ENCODE assay signal across 1 cellular context in the genomic region with DNA sequence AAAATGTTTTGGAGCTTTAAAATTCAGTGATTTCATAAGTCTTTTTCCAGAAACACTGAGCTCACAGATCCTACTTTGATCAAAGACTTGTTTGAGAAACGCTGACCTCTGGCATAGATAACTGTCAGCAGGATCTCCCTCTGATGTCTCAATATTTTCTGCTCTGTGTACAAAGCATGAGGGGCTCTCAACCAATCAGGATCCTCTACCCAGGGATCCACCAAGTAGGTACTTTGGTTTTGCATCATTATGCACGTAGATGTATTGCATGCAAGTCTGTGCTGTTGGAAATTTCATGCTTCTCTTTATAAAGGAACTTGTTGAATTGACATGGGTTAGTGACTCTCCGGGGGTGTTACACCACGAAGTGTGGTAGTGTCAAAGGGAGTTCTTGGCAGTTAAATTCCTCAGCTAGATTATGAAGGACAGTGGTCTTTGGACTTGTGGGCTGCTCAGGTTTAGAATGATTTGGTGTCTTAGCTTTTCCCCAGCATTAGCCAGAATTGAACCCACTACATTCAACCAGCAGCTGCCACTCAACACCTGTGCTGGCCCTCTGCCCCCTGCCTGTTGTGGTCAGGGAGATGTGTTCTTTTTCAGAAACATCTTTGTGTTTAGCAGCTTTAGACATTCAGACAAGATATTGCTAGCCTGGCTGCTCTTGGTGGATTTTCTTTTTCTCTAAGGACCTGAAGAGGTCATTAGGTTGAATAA.
TF ChIP-seq lines count a peak whose summit lies in the region.

No MANE protein-coding gene starts in this region.

TF ChIP-seq in HepG2, 621 proteins besides CTCF, POLR2A, EP300 and RAD21 (continued from another document and continues in another):
- TF ChIP-seq, protein P1, sequence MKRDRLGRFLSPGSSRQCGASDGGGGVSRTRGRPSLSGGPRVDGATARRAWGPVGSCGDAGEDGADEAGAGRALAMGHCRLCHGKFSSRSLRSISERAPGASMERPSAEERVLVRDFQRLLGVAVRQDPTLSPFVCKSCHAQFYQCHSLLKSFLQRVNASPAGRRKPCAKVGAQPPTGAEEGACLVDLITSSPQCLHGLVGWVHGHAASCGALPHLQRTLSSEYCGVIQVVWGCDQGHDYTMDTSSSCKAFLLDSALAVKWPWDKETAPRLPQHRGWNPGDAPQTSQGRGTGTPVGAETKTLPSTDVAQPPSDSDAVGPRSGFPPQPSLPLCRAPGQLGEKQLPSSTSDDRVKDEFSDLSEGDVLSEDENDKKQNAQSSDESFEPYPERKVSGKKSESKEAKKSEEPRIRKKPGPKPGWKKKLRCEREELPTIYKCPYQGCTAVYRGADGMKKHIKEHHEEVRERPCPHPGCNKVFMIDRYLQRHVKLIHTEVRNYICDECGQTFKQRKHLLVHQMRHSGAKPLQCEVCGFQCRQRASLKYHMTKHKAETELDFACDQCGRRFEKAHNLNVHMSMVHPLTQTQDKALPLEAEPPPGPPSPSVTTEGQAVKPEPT (CRISPR knock-in tag; IDR thresholded peaks at IDR 0.05; ENCODE audit: low read depth) = no peak
- TF ChIP-seq, protein P2, sequence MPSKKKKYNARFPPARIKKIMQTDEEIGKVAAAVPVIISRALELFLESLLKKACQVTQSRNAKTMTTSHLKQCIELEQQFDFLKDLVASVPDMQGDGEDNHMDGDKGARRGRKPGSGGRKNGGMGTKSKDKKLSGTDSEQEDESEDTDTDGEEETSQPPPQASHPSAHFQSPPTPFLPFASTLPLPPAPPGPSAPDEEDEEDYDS (CRISPR knock-in tag; IDR thresholded peaks at IDR 0.05) = peak; percentile 43; the same call in 1 of the 2 replicates
- TF ChIP-seq AKAP8 (CRISPR knock-in tag; IDR thresholded peaks at IDR 0.05) (no peak), NR3C1 (CRISPR knock-in tag; IDR thresholded peaks at IDR 0.05) (no peak), TRIM24 (CRISPR knock-in tag; IDR thresholded peaks at IDR 0.05) (no peak), ZSCAN9 (CRISPR knock-in tag; IDR thresholded peaks at IDR 0.05; ENCODE audit: borderline replicate concordance) (no peak), ZNF605 (CRISPR knock-in tag; IDR thresholded peaks at IDR 0.05) (0 out of 2 replicates have a peak, but pooled peaks have one; percentile 29), ZNF564 (CRISPR knock-in tag; IDR thresholded peaks at IDR 0.05) (no peak), ISL2 (CRISPR knock-in tag; IDR thresholded peaks at IDR 0.05) (peak; percentile 58), SATB2 (CRISPR knock-in tag; IDR thresholded peaks at IDR 0.05) (no peak), ZNF446 (CRISPR knock-in tag; IDR thresholded peaks at IDR 0.05) (no peak), ZKSCAN5 (CRISPR knock-in tag; IDR thresholded peaks at IDR 0.05) (no peak), ZMYM2 (CRISPR knock-in tag; IDR thresholded peaks at IDR 0.05) (no peak), NRL (CRISPR knock-in tag; IDR thresholded peaks at IDR 0.05; ENCODE audit: borderline replicate concordance) (no peak), PHF21A (CRISPR knock-in tag; IDR thresholded peaks at IDR 0.05) (peak; percentile 66; the same call in 1 of the 2 replicates), ZNF124 (CRISPR knock-in tag; IDR thresholded peaks at IDR 0.05) (no peak), RORA (CRISPR knock-in tag; IDR thresholded peaks at IDR 0.05) (no peak), ZNF33B (CRISPR knock-in tag; IDR thresholded peaks at IDR 0.05) (no peak), TFE3 (CRISPR knock-in tag; IDR thresholded peaks at IDR 0.05) (no peak), ZSCAN21 (CRISPR knock-in tag; IDR thresholded peaks at IDR 0.05; ENCODE audit: borderline replicate concordance) (no peak), ZNF777 (CRISPR knock-in tag; IDR thresholded peaks at IDR 0.05) (no peak), ZNF816 (CRISPR knock-in tag; IDR thresholded peaks at IDR 0.05; ENCODE audit: borderline replicate concordance) (no peak), TOPORS (CRISPR knock-in tag; IDR thresholded peaks at IDR 0.05) (no peak), ZNF710 (CRISPR knock-in tag; IDR thresholded peaks at IDR 0.05; ENCODE audit: borderline replicate concordance) (no peak), TFDP1 (CRISPR knock-in tag; IDR thresholded peaks at IDR 0.05; ENCODE audit: borderline replicate concordance) (no peak), RAD51 (IDR thresholded peaks at IDR 0.05; ENCODE audit: borderline replicate concordance) (no peak), KDM1A (CRISPR knock-in tag; IDR thresholded peaks at IDR 0.05) (no peak), ZNF644 (CRISPR knock-in tag; IDR thresholded peaks at IDR 0.05; ENCODE audit: low read depth) (no peak), ZNF550 (CRISPR knock-in tag; IDR thresholded peaks at IDR 0.05; ENCODE audit: borderline replicate concordance) (no peak), TAF15 (IDR thresholded peaks at IDR 0.05; ENCODE audit: low read depth, low read length, poor library complexity, severe bottlenecking) (no peak), ARHGAP35 (CRISPR knock-in tag; IDR thresholded peaks at IDR 0.05; ENCODE audit: borderline replicate concordance) (no peak), ZBTB38 (CRISPR knock-in tag; IDR thresholded peaks at IDR 0.05) (no peak), ZNF629 (CRISPR knock-in tag; conservative IDR thresholded peaks at IDR 0.05) (no peak), NCOA1 (CRISPR knock-in tag; IDR thresholded peaks at IDR 0.05) (no peak), MTA3 (CRISPR knock-in tag; IDR thresholded peaks at IDR 0.05) (no peak), PCBP1 (IDR thresholded peaks at IDR 0.05; ENCODE audit: borderline replicate concordance, low read depth, low read length) (no peak), FIP1L1 (IDR thresholded peaks at IDR 0.05; ENCODE audit: borderline replicate concordance, insufficient read depth, low read depth, low read length) (no peak), CBX1 (IDR thresholded peaks at IDR 0.05; ENCODE audit: low read depth) (no peak), IRX3 (CRISPR knock-in tag; IDR thresholded peaks at IDR 0.05; ENCODE audit: borderline replicate concordance, low read depth) (no peak), E2F5 (CRISPR knock-in tag; conservative IDR thresholded peaks at IDR 0.05) (no peak), TBP (CRISPR knock-in tag; IDR thresholded peaks at IDR 0.05) (no peak), PAWR (CRISPR knock-in tag; IDR thresholded peaks at IDR 0.05; ENCODE audit: borderline replicate concordance) (no peak), SETDB1 (CRISPR knock-in tag; IDR thresholded peaks at IDR 0.05; ENCODE audit: borderline replicate concordance) (no peak)
- TF ChIP-seq, protein P3, sequence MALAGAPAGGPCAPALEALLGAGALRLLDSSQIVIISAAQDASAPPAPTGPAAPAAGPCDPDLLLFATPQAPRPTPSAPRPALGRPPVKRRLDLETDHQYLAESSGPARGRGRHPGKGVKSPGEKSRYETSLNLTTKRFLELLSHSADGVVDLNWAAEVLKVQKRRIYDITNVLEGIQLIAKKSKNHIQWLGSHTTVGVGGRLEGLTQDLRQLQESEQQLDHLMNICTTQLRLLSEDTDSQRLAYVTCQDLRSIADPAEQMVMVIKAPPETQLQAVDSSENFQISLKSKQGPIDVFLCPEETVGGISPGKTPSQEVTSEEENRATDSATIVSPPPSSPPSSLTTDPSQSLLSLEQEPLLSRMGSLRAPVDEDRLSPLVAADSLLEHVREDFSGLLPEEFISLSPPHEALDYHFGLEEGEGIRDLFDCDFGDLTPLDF (CRISPR knock-in tag; IDR thresholded peaks at IDR 0.05) = no peak
- TF ChIP-seq, protein P4, sequence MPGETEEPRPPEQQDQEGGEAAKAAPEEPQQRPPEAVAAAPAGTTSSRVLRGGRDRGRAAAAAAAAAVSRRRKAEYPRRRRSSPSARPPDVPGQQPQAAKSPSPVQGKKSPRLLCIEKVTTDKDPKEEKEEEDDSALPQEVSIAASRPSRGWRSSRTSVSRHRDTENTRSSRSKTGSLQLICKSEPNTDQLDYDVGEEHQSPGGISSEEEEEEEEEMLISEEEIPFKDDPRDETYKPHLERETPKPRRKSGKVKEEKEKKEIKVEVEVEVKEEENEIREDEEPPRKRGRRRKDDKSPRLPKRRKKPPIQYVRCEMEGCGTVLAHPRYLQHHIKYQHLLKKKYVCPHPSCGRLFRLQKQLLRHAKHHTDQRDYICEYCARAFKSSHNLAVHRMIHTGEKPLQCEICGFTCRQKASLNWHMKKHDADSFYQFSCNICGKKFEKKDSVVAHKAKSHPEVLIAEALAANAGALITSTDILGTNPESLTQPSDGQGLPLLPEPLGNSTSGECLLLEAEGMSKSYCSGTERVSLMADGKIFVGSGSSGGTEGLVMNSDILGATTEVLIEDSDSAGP (CRISPR knock-in tag; IDR thresholded peaks at IDR 0.05; ENCODE audit: borderline replicate concordance) = no peak
- TF ChIP-seq, protein P5, sequence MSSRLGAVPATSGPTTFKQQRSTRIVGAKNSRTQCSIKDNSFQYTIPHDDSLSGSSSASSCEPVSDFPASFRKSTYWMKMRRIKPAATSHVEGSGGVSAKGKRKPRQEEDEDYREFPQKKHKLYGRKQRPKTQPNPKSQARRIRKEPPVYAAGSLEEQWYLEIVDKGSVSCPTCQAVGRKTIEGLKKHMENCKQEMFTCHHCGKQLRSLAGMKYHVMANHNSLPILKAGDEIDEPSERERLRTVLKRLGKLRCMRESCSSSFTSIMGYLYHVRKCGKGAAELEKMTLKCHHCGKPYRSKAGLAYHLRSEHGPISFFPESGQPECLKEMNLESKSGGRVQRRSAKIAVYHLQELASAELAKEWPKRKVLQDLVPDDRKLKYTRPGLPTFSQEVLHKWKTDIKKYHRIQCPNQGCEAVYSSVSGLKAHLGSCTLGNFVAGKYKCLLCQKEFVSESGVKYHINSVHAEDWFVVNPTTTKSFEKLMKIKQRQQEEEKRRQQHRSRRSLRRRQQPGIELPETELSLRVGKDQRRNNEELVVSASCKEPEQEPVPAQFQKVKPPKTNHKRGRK (CRISPR knock-in tag; IDR thresholded peaks at IDR 0.05) = no peak
- TF ChIP-seq, protein P6, sequence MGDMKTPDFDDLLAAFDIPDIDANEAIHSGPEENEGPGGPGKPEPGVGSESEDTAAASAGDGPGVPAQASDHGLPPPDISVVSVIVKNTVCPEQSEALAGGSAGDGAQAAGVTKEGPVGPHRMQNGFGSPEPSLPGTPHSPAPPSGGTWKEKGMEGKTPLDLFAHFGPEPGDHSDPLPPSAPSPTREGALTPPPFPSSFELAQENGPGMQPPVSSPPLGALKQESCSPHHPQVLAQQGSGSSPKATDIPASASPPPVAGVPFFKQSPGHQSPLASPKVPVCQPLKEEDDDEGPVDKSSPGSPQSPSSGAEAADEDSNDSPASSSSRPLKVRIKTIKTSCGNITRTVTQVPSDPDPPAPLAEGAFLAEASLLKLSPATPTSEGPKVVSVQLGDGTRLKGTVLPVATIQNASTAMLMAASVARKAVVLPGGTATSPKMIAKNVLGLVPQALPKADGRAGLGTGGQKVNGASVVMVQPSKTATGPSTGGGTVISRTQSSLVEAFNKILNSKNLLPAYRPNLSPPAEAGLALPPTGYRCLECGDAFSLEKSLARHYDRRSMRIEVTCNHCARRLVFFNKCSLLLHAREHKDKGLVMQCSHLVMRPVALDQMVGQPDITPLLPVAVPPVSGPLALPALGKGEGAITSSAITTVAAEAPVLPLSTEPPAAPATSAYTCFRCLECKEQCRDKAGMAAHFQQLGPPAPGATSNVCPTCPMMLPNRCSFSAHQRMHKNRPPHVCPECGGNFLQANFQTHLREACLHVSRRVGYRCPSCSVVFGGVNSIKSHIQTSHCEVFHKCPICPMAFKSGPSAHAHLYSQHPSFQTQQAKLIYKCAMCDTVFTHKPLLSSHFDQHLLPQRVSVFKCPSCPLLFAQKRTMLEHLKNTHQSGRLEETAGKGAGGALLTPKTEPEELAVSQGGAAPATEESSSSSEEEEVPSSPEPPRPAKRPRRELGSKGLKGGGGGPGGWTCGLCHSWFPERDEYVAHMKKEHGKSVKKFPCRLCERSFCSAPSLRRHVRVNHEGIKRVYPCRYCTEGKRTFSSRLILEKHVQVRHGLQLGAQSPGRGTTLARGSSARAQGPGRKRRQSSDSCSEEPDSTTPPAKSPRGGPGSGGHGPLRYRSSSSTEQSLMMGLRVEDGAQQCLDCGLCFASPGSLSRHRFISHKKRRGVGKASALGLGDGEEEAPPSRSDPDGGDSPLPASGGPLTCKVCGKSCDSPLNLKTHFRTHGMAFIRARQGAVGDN (CRISPR knock-in tag; IDR thresholded peaks at IDR 0.05) = no peak
